Comparison of ENCODE assay signal across 15 cellular contexts in genomic region chr13:101423872-101424271, GRCh38. TPM values are rescaled to one million over a fixed set of nuclear protein-coding genes. Genes with fewer than 3 reads are reported as not detected.
DNase-seq lines count a peak whose midpoint lies in the region; ATAC-seq, FAIRE-seq and TF ChIP-seq lines count a peak whose summit lies in the region.
"Had no signal": no experiment of that assay in that cellular context is flagged by ENCODE, and none has a peak within 500 bp of the region (broad histone marks: within the 10 kb centered on the region; RNA-seq: fewer than 3 reads in every experiment).

No MANE protein-coding gene starts in this region.

- no peaks in the 10 kb centered on the region for H4K20me1 ChIP-seq in PC-9 (ENCODE audit: insufficient read depth)

- TF ChIP-seq CTCF in PC-9 (conservative IDR thresholded peaks at IDR 0.05) = no peak

- DNase-seq in NCI-H2171 (lab: John Stamatoyannopoulos, UW) = peak; percentile 57
- DNase-seq in PC-9 = no peak
- peak; percentile 55 for DNase-seq in globus pallidus (ENCODE audit: low spot score)
- DNase-seq in putamen (ENCODE audit: low spot score) = peak; percentile 51
- DNase-seq in stimulated activated CD8-positive, alpha-beta memory T cell treated with anti-CD3 and anti-CD28 coated beads, Interleukin-4, amount 100 ng/mL, for 48 hours = no peak
- no peak for DNase-seq in HTR-8/SVneo (ENCODE audit: insufficient read length, low spot score)
- DNase-seq: Caco-2, DMS153, NCI-H1105 treated with DMSO at 0.1 percent for 48 hours, NCI-H187 treated with DMSO at 0.1 percent for 48 hours, SHP77 treated with DMSO at 0.1 percent for 48 hours had no signal

- H3K36me3 ChIP-seq in PC-9 (ENCODE audit: low read depth) = no peaks in the 10 kb centered on the region

- H3K4me3 ChIP-seq in PC-9 = no peak overlapping the region
- H3K4me3 ChIP-seq: GM23248 had no signal

- CTCF ChIA-PET in PC-9 (lab: Charles Lee) = no interaction called here

- intact Hi-C loops in PC-9 (cut with micrococcal nuclease; ENCODE audit: unreplicated experiment) = no loop called here

- H3K9me3 ChIP-seq in PC-9 (ENCODE audit: insufficient read depth, low read depth) = no peaks in the 10 kb centered on the region
- H3K9me3 ChIP-seq: Caco-2 had no signal

- H3K27ac ChIP-seq in PC-9 = peak overlapping the region; percentile 19; the same call in 1 of the 2 replicates
- H3K27ac ChIP-seq: GM23248, HL-60 had no signal

- no peak overlapping the region for H2AFZ ChIP-seq in PC-9
- H2AFZ ChIP-seq: GM23248 had no signal

- FAIRE-seq in HTR-8/SVneo (lab: Jason Lieb, UNC) = no peak
- FAIRE-seq: GM12892 had no signal

- no peaks in the 10 kb centered on the region; the same call in 1 of the 2 replicates for H3K9me2 ChIP-seq in PC-9 (ENCODE audit: insufficient read depth)

- H3F3A ChIP-seq in PC-9 (ENCODE audit: insufficient read depth, low read depth) = no peaks in the 10 kb centered on the region

- BruUV-seq in PC-9 (replicated peaks; lab: Mats Ljungman, UMichigan) = no TSS peak

- peaks cover 12% of the 10 kb centered on the region for H3K4me1 ChIP-seq in PC-9 (replicated peaks; ENCODE audit: insufficient read depth)
- H3K4me1 ChIP-seq: Caco-2 had no signal

- ATAC-seq in HG02970 (IDR thresholded peaks at IDR 0.05; ENCODE audit: low FRiP score, unreplicated experiment) = no peak

- no peaks in the 10 kb centered on the region for H3K79me2 ChIP-seq in PC-9 (ENCODE audit: low read depth)

- POLR2A ChIA-PET in PC-9 (lab: Charles Lee; ENCODE audit: unreplicated experiment) = interaction anchor here (0.7 kb wide), 1 partner anchor 115 kb away, joined by 3 read pairs; no protein-coding TSS in a partner anchor

- peak overlapping the region; percentile 32; the same call in 1 of the 2 replicates for H3K4me2 ChIP-seq in PC-9

- H3K27me3 ChIP-seq in PC-9 (ENCODE audit: insufficient read depth, low read depth) = no peaks in the 10 kb centered on the region

RNA-seq across cellular contexts. Expression of gene NALCN, which starts 7.6 kb away (rescaled TPM):
- total RNA-seq in PC-9 (2021) = 7.7 and 8.8 TPM in 2 replicates
- total RNA-seq: Caco-2 had no signal

RNA-seq across cellular contexts. Expression of gene ITGBL1, which starts 28.6 kb away (rescaled TPM):
- 52.5 and 62.8 TPM in 2 replicates for total RNA-seq in PC-9 (2021)
- total RNA-seq: Caco-2 had no signal

Comparison
In these comparisons a context has a peak if more than half of its experiments do, and no peak if none do; other contexts are left out.
1. DNase-seq: peak in NCI-H2171 (single experiment), globus pallidus (single experiment) and putamen (single experiment); none in PC-9 (0 of 2), stimulated activated CD8-positive, alpha-beta memory T cell treated with anti-CD3 and anti-CD28 coated beads, Interleukin-4, amount 100 ng/mL, for 48 hours (single experiment) and HTR-8/SVneo (single experiment).